Comparison of ENCODE assay signal across 1 cellular context in genomic region chr10:31299119-31299518, GRCh38.
TF ChIP-seq lines count a peak whose summit lies in the region.

No MANE protein-coding gene starts in this region.

TF ChIP-seq in IMR-90, 13 proteins besides CTCF, POLR2A, EP300 and RAD21:
- no peak for TF ChIP-seq USF2 (IDR thresholded peaks at IDR 0.05; ENCODE audit: low read depth, low read length)
- TF ChIP-seq RCOR1 (IDR thresholded peaks at IDR 0.05; ENCODE audit: insufficient replicate concordance, low read length) = no peak
- peak; percentile 74 for TF ChIP-seq NFE2L2 (IDR thresholded peaks at IDR 0.05; ENCODE audit: low read depth, low read length)
- no peak for TF ChIP-seq CEBPB (IDR thresholded peaks at IDR 0.05; ENCODE audit: low read depth, low read length)
- no peak for TF ChIP-seq BHLHE40 (IDR thresholded peaks at IDR 0.05; ENCODE audit: low read depth, low read length)
- no peak for TF ChIP-seq MXI1 (IDR thresholded peaks at IDR 0.05; ENCODE audit: borderline replicate concordance, low read depth, low read length)
- no peak for TF ChIP-seq CHD1 (IDR thresholded peaks at IDR 0.05; ENCODE audit: low read depth, low read length)
- no peak for TF ChIP-seq FOS (IDR thresholded peaks at IDR 0.05; ENCODE audit: low read depth, low read length)
- 0 out of 2 replicates have a peak, but pooled peaks have one; percentile 29 for TF ChIP-seq MAFK (IDR thresholded peaks at IDR 0.05; ENCODE audit: low read depth, low read length)
- no peak for TF ChIP-seq ELK1 (IDR thresholded peaks at IDR 0.05; ENCODE audit: borderline replicate concordance, low read depth, low read length)
- TF ChIP-seq MAZ (IDR thresholded peaks at IDR 0.05; ENCODE audit: borderline replicate concordance, low read depth, low read length) = no peak
- no peak for TF ChIP-seq RFX5 (IDR thresholded peaks at IDR 0.05; ENCODE audit: low read depth, low read length)
- no peak for TF ChIP-seq SMC3 (IDR thresholded peaks at IDR 0.05; ENCODE audit: low read depth, low read length)
